Comparison of ENCODE assay signal across 2 cellular contexts in the genomic region with DNA sequence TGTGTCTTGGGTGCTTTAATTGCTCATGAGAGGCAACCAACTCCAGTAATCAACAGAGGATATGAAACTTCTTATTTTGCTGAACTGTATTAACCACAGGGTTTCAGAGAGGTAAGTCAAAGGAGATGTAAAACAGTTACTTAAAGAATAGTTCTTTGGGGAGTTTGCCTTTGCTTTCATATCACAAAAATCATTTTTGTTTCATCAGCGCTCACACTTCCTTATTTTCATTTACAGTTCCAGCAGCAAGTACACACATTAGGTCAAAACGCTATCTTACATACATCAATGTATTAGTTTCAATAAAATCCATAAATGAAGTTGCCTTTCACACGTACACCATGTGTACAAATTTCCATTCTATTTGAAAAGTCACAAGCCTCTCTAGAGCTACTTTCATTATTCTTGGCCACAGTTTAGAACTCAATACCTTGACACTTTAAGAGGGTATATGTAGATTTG.
TF ChIP-seq lines count a peak whose summit lies in the region.

No MANE protein-coding gene starts in this region.

TF ChIP-seq in SK-N-SH, 30 proteins besides CTCF, POLR2A, EP300 and RAD21 (continued from another document):
- no peak for TF ChIP-seq REST (IDR thresholded peaks at IDR 0.05; ENCODE audit: low read depth, low read length)
- TF ChIP-seq RCOR1 (IDR thresholded peaks at IDR 0.05; ENCODE audit: low read length), result no peak

TF ChIP-seq in SK-N-SH treated with all-trans-retinoic acid at 6 μM for 48 hours, 23 proteins besides CTCF, POLR2A, EP300 and RAD21 (continued from another document):
- TF ChIP-seq RARB (CRISPR knock-in tag; IDR thresholded peaks at IDR 0.05) (no peak), ESRRG (CRISPR knock-in tag; IDR thresholded peaks at IDR 0.05) (no peak), CREB5 (CRISPR knock-in tag; IDR thresholded peaks at IDR 0.05; ENCODE audit: low read depth) (no peak), ARNTL (CRISPR knock-in tag; IDR thresholded peaks at IDR 0.05; ENCODE audit: borderline replicate concordance, low read depth) (no peak), OSR1 (CRISPR knock-in tag; IDR thresholded peaks at IDR 0.05) (no peak)
- TF ChIP-seq, protein P1, sequence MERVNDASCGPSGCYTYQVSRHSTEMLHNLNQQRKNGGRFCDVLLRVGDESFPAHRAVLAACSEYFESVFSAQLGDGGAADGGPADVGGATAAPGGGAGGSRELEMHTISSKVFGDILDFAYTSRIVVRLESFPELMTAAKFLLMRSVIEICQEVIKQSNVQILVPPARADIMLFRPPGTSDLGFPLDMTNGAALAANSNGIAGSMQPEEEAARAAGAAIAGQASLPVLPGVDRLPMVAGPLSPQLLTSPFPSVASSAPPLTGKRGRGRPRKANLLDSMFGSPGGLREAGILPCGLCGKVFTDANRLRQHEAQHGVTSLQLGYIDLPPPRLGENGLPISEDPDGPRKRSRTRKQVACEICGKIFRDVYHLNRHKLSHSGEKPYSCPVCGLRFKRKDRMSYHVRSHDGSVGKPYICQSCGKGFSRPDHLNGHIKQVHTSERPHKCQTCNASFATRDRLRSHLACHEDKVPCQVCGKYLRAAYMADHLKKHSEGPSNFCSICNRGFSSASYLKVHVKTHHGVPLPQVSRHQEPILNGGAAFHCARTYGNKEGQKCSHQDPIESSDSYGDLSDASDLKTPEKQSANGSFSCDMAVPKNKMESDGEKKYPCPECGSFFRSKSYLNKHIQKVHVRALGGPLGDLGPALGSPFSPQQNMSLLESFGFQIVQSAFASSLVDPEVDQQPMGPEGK (CRISPR knock-in tag; IDR thresholded peaks at IDR 0.05; ENCODE audit: borderline replicate concordance), result no peak
